8 cellular contexts compared by ENCODE assay signal in genomic region chr10:59991661-59992060, GRCh38.
DNase-seq lines count a peak whose midpoint lies in the region; ATAC-seq and TF ChIP-seq lines count a peak whose summit lies in the region.

No MANE protein-coding gene starts in this region.

- CTCF ChIA-PET in CD4-positive, alpha-beta T cell (lab: Charles Lee) = interaction anchor here (1.5 kb wide), 1 partner anchor 23 kb away, joined by 4 read pairs; no protein-coding TSS in a partner anchor

- peaks cover 38% of the 10 kb centered on the region for H3K27me3 Mint-ChIP-seq in CD4-positive, alpha-beta T cell
- H3K27me3 Mint-ChIP-seq in activated naive CD8-positive, alpha-beta T cell treated with anti-CD3 and anti-CD28 coated beads, Interleukin-2, amount 50 U/mL, for 24 hours = peaks cover 15% of the 10 kb centered on the region
- H3K27me3 Mint-ChIP-seq in immature natural killer cell (ENCODE audit: low read depth in 3 of 3) = peaks cover 4 to 5% (median 4%) of the 10 kb centered on the region in 3 donors

- DNase-seq in CD4-positive, alpha-beta T cell = no peak
- peak; percentile 48 for DNase-seq in H4 (ENCODE audit: low spot score)
- DNase-seq in NCI-H2029 (lab: John Stamatoyannopoulos, UW) = peak; percentile 86
- no peak for DNase-seq in activated naive CD8-positive, alpha-beta T cell treated with anti-CD3 and anti-CD28 coated beads, Interleukin-2, amount 50 U/mL, for 24 hours
- DNase-seq in left colon = peak; percentile 36 to 73
- DNase-seq in immature natural killer cell = no peak
- no peak for DNase-seq in GOT3 (lab: John Stamatoyannopoulos, UW)

- no peak for TF ChIP-seq CTCF in CD4-positive, alpha-beta T cell (IDR thresholded peaks at IDR 0.05)

- no peak overlapping the region for H3K27ac ChIP-seq in CD4-positive, alpha-beta T cell (ENCODE audit: low read depth, low read length)

- H3K4me1 Mint-ChIP-seq in CD4-positive, alpha-beta T cell (ENCODE audit: low read depth) = peaks cover 6% of the 10 kb centered on the region
- peaks cover 5% of the 10 kb centered on the region for H3K4me1 Mint-ChIP-seq in activated naive CD8-positive, alpha-beta T cell treated with anti-CD3 and anti-CD28 coated beads, Interleukin-2, amount 50 U/mL, for 24 hours
- H3K4me1 Mint-ChIP-seq in immature natural killer cell = peaks cover 2 to 7% of the 10 kb centered on the region in 2 donors

- intact Hi-C loops in CD4-positive, alpha-beta T cell (cut with DNase I, micrococcal nuclease) = no loop called here
- intact Hi-C loops in left colon (cut with DNase I, micrococcal nuclease) = no loop called here

- no peaks in the 10 kb centered on the region for H3K9me3 Mint-ChIP-seq in CD4-positive, alpha-beta T cell
- H3K9me3 Mint-ChIP-seq in activated naive CD8-positive, alpha-beta T cell treated with anti-CD3 and anti-CD28 coated beads, Interleukin-2, amount 50 U/mL, for 24 hours = no peaks in the 10 kb centered on the region
- H3K9me3 Mint-ChIP-seq in immature natural killer cell = no peaks in the 10 kb centered on the region

- H3K36me3 Mint-ChIP-seq in CD4-positive, alpha-beta T cell (ENCODE audit: low read depth) = no peaks in the 10 kb centered on the region
- H3K36me3 Mint-ChIP-seq in activated naive CD8-positive, alpha-beta T cell treated with anti-CD3 and anti-CD28 coated beads, Interleukin-2, amount 50 U/mL, for 24 hours (ENCODE audit: low read depth) = no peaks in the 10 kb centered on the region
- H3K36me3 Mint-ChIP-seq in immature natural killer cell = no peaks in the 10 kb centered on the region

- H3K9me3 ChIP-seq in CD4-positive, alpha-beta T cell (ENCODE audit: control insufficient read depth, low read length) = no peaks in the 10 kb centered on the region

- no peak overlapping the region for H3K27ac Mint-ChIP-seq in CD4-positive, alpha-beta T cell
- no peak overlapping the region for H3K27ac Mint-ChIP-seq in activated naive CD8-positive, alpha-beta T cell treated with anti-CD3 and anti-CD28 coated beads, Interleukin-2, amount 50 U/mL, for 24 hours
- no peak overlapping the region for H3K27ac Mint-ChIP-seq in immature natural killer cell

- peak overlapping the region; percentile 31 for H3K4me3 Mint-ChIP-seq in CD4-positive, alpha-beta T cell
- no peak overlapping the region for H3K4me3 Mint-ChIP-seq in activated naive CD8-positive, alpha-beta T cell treated with anti-CD3 and anti-CD28 coated beads, Interleukin-2, amount 50 U/mL, for 24 hours
- peak overlapping the region in 1 of 5 donors; percentile 48 for H3K4me3 Mint-ChIP-seq in immature natural killer cell

- no peaks in the 10 kb centered on the region for H3K27me3 ChIP-seq in CD4-positive, alpha-beta T cell (ENCODE audit: control insufficient read depth, insufficient read depth, low read length)

- POLR2A ChIA-PET in CD4-positive, alpha-beta T cell (lab: Charles Lee) = no interaction called here

- ATAC-seq in CD4-positive, alpha-beta T cell (ENCODE audit: poor library complexity) = no peak
- peak; percentile 28 for ATAC-seq in activated naive CD8-positive, alpha-beta T cell treated with anti-CD3 and anti-CD28 coated beads, Interleukin-2, amount 50 U/mL, for 24 hours
- peak; percentile 96 for ATAC-seq in left colon
- no peak for ATAC-seq in GM19452 (IDR thresholded peaks at IDR 0.05; ENCODE audit: unreplicated experiment)

Comparison
In these comparisons a context has a peak if more than half of its experiments do, and no peak if none do; other contexts are left out.
1. ATAC-seq: peak in activated naive CD8-positive, alpha-beta T cell treated with anti-CD3 and anti-CD28 coated beads, Interleukin-2, amount 50 U/mL, for 24 hours (single experiment) and left colon (single experiment); none in CD4-positive, alpha-beta T cell (single experiment) and GM19452 (single experiment).
2. DNase-seq: peak in H4 (single experiment), NCI-H2029 (single experiment) and left colon (2 of 2); none in CD4-positive, alpha-beta T cell (0 of 10), activated naive CD8-positive, alpha-beta T cell treated with anti-CD3 and anti-CD28 coated beads, Interleukin-2, amount 50 U/mL, for 24 hours (single experiment), immature natural killer cell (0 of 3) and GOT3 (single experiment).